ENCODE assay signal across 22 cellular contexts in the genomic region with DNA sequence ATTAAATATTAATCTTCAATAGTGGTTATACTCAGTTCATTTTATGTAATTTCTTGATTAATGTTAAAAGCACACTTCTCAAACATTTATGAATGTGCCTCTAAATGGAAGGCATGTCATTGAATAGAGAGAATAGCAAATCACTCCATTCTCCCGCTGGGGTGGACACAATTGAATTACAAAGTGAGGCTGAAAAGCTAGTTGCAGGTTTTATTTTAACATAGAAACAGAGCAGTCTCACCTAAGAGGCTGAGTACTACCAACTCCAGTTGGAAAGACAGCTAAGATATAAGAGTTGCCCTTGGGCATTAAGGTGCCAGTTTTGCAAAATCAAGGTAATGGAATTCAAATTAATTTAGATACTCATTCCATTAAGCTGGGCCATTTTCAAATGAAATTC.
"Had no signal": no experiment of that assay in that cellular context is flagged by ENCODE, and none has a peak within 500 bp of the region (broad histone marks: within the 10 kb centered on the region; RNA-seq: fewer than 3 reads in every experiment).

No MANE protein-coding gene starts in this region.

- H3K4me1 Mint-ChIP-seq: immature natural killer cell, naive B cell had no signal

- H3K79me2 ChIP-seq: hepatocyte had no signal

- H3K27ac ChIP-seq: coronary artery, dorsolateral prefrontal cortex, esophagus muscularis mucosa, foreskin keratinocyte, gastroesophageal sphincter, heart left ventricle, hepatocyte, left lung, lower lobe of right lung had no signal

- DNase-seq: dermis blood vessel endothelial cell; dorsolateral prefrontal cortex; effector CD4-positive, alpha-beta T cell; effector memory CD4-positive, alpha-beta T cell; foreskin keratinocyte; heart left ventricle; hypothalamus; immature natural killer cell; islet precursor cell; kidney; kidney glomerular epithelial cell; left lung; left ventricle myocardium superior; lower lobe of right lung; mesenchymal stem cell; mucosa of descending colon; naive B cell had no signal

- H3K9me3 ChIP-seq: esophagus muscularis mucosa, gastroesophageal sphincter, left lung, lower lobe of right lung, mucosa of descending colon had no signal

- H3K36me3 Mint-ChIP-seq: immature natural killer cell, mesothelial cell of epicardium, naive B cell had no signal

- H2AFZ ChIP-seq: hepatocyte had no signal

- H3K27me3 ChIP-seq: dorsolateral prefrontal cortex, esophagus muscularis mucosa, foreskin keratinocyte, gastroesophageal sphincter, heart left ventricle, hepatocyte, left lung had no signal

- H3K4me2 ChIP-seq: hepatocyte had no signal

- H3K4me3 ChIP-seq: coronary artery, dorsolateral prefrontal cortex, esophagus muscularis mucosa, gastroesophageal sphincter, heart left ventricle, hepatocyte, left lung, lower lobe of right lung, mucosa of descending colon had no signal

- H3K4me3 Mint-ChIP-seq: immature natural killer cell, mesothelial cell of epicardium, naive B cell had no signal

- H3K27ac Mint-ChIP-seq: immature natural killer cell, mesothelial cell of epicardium, naive B cell had no signal

- H3K36me3 ChIP-seq: esophagus muscularis mucosa, gastroesophageal sphincter, heart left ventricle, left lung, lower lobe of right lung had no signal

- H3K4me1 ChIP-seq: esophagus muscularis mucosa, gastroesophageal sphincter, lower lobe of right lung had no signal
